Comparison of ENCODE assay signal across 16 cellular contexts in genomic region chr2:5539281-5540211, GRCh38.
DNase-seq lines count a peak whose midpoint lies in the region; ATAC-seq, FAIRE-seq and TF ChIP-seq lines count a peak whose summit lies in the region.
"Had no signal": no experiment of that assay in that cellular context is flagged by ENCODE, and none has a peak within 500 bp of the region (broad histone marks: within the 10 kb centered on the region; RNA-seq: fewer than 3 reads in every experiment).

No MANE protein-coding gene starts in this region.

- no peaks in the 10 kb centered on the region for H3K27me3 Mint-ChIP-seq in endodermal cell (ENCODE audit: insufficient read depth)
- peaks cover 50% of the 10 kb centered on the region for H3K27me3 Mint-ChIP-seq in nephron (ENCODE audit: low read depth)
- H3K27me3 Mint-ChIP-seq: activated naive CD4-positive, alpha-beta T cell treated with anti-CD3 and anti-CD28 coated beads, Interleukin-2, amount 50 U/mL, for 24 hours had no signal

- no peak for FAIRE-seq in pancreas (lab: Jason Lieb, UNC)
- FAIRE-seq: bronchial epithelial cell had no signal

- peaks cover 2% of the 10 kb centered on the region for H3K36me3 Mint-ChIP-seq in endodermal cell (ENCODE audit: low read depth)
- peaks cover 17% of the 10 kb centered on the region for H3K36me3 Mint-ChIP-seq in nephron (ENCODE audit: low read depth)
- H3K36me3 Mint-ChIP-seq: activated naive CD4-positive, alpha-beta T cell treated with anti-CD3 and anti-CD28 coated beads, Interleukin-2, amount 50 U/mL, for 24 hours; immature natural killer cell had no signal

- 30 to 63% methylated on average over 7 to 18 of the region's 18 CpGs for WGBS in endodermal cell (ENCODE audit: insufficient coverage in 1 of 2, insufficient read length in 1 of 2), 2 experiments
- 31 to 33% methylated on average over 18 of the region's 18 CpGs for WGBS in pancreas, 2 donors

- DNase-seq in cardiac muscle cell (ENCODE audit: low read depth in 1 of 2, low spot score in 1 of 2) (peak in 1 of 2 donors; percentile 42), cardiac septum (ENCODE audit: low spot score) (no peak), endodermal cell (peak; percentile 64), HAP-1 (ENCODE audit: low spot score in 2 of 2) (no peak), ecto neural progenitor cell (ENCODE audit: low spot score) (no peak), pancreas (no peak)
- DNase-seq: ACHN, foreskin keratinocyte, GF-D8, immature natural killer cell, NCI-H2029 treated with DMSO at 0.1 percent for 48 hours had no signal

- in situ Hi-C loops in HAP-1 (cut with MboI; ENCODE audit: low sequenced_read_pairs): no loop called here

- H3K4me3 Mint-ChIP-seq in endodermal cell: peak overlapping the region; percentile 39
- H3K4me3 Mint-ChIP-seq in nephron: peak overlapping the region; percentile 51 to 75 (median 58)
- H3K4me3 Mint-ChIP-seq: activated naive CD4-positive, alpha-beta T cell treated with anti-CD3 and anti-CD28 coated beads, Interleukin-2, amount 50 U/mL, for 24 hours; immature natural killer cell had no signal

- no peak overlapping the region for H3K4me3 ChIP-seq in cardiac muscle cell
- H3K4me3 ChIP-seq in endodermal cell (ENCODE audit: low read length): no peak overlapping the region
- H3K4me3 ChIP-seq in HAP-1: no peak overlapping the region
- H3K4me3 ChIP-seq in pancreas: no peak overlapping the region

- TF ChIP-seq CTCF in cardiac muscle cell (IDR thresholded peaks at IDR 0.05; ENCODE audit: low read depth, low read length): no peak
- TF ChIP-seq CTCF in endodermal cell (conservative IDR thresholded peaks at IDR 0.05): no peak
- no peak for TF ChIP-seq CTCF in nephron (IDR thresholded peaks at IDR 0.05; ENCODE audit: unreplicated experiment in 3 of 3)
- TF ChIP-seq CTCF in pancreas (IDR thresholded peaks at IDR 0.05): no peak

- H3K9me3 ChIP-seq in cardiac muscle cell (ENCODE audit: low read depth) (no peaks in the 10 kb centered on the region), endodermal cell (ENCODE audit: control insufficient read depth, low read length) (peaks cover 16% of the 10 kb centered on the region), HAP-1 (0 out of 2 replicates have a peak, but pooled peaks cover 2% of the 10 kb centered on the region), pancreas (no peaks in the 10 kb centered on the region)

- H3K36me3 ChIP-seq in cardiac muscle cell (no peaks in the 10 kb centered on the region), endodermal cell (ENCODE audit: control insufficient read depth, insufficient read depth, low read length) (no peaks in the 10 kb centered on the region), HAP-1 (replicated peaks) (no peaks in the 10 kb centered on the region), pancreas (no peaks in the 10 kb centered on the region)

- H3K4me1 Mint-ChIP-seq in endodermal cell (peaks cover 6% of the 10 kb centered on the region), nephron (peaks cover 30% of the 10 kb centered on the region)
- H3K4me1 Mint-ChIP-seq: activated naive CD4-positive, alpha-beta T cell treated with anti-CD3 and anti-CD28 coated beads, Interleukin-2, amount 50 U/mL, for 24 hours; immature natural killer cell had no signal

- H3K4me1 ChIP-seq in cardiac muscle cell (ENCODE audit: low read depth) (peaks cover 7% of the 10 kb centered on the region), endodermal cell (ENCODE audit: control insufficient read depth, insufficient read depth, low read length) (no peaks in the 10 kb centered on the region), HAP-1 (no peaks in the 10 kb centered on the region), pancreas (no peaks in the 10 kb centered on the region)
- H3K4me1 ChIP-seq: foreskin keratinocyte had no signal

- no peak overlapping the region for H3K9ac ChIP-seq in endodermal cell (ENCODE audit: extremely low read depth, low read length, poor library complexity, severe bottlenecking)

- H3K9me3 Mint-ChIP-seq in endodermal cell: peaks cover 22% of the 10 kb centered on the region
- H3K9me3 Mint-ChIP-seq in nephron: peaks cover 17% of the 10 kb centered on the region

- H3K27ac ChIP-seq in cardiac muscle cell: peak overlapping the region; percentile 32
- H3K27ac ChIP-seq in endodermal cell (ENCODE audit: low read depth, low read length): peak overlapping the region; percentile 82
- H3K27ac ChIP-seq in pancreas: no peak overlapping the region
- H3K27ac ChIP-seq: foreskin keratinocyte had no signal

- H3K27me3 ChIP-seq in cardiac muscle cell (no peaks in the 10 kb centered on the region), endodermal cell (ENCODE audit: control insufficient read depth, insufficient read depth, low read length, poor library complexity, severe bottlenecking) (no peaks in the 10 kb centered on the region), HAP-1 (ENCODE audit: low read depth) (no peaks in the 10 kb centered on the region), pancreas (no peaks in the 10 kb centered on the region)
- H3K27me3 ChIP-seq: foreskin keratinocyte had no signal

- intact Hi-C loops in cardiac septum (cut with DNase I): no loop called here
- intact Hi-C loops in pancreas (cut with DNase I): no loop called here

- H3K27ac Mint-ChIP-seq in endodermal cell: peak overlapping the region; percentile 87
- peak overlapping the region; percentile 83 to 98 (median 96) for H3K27ac Mint-ChIP-seq in nephron
- H3K27ac Mint-ChIP-seq: activated naive CD4-positive, alpha-beta T cell treated with anti-CD3 and anti-CD28 coated beads, Interleukin-2, amount 50 U/mL, for 24 hours; immature natural killer cell had no signal

- ATAC-seq in pancreas (no peak), HG02852 (IDR thresholded peaks at IDR 0.05; ENCODE audit: unreplicated experiment) (no peak)
- ATAC-seq: foreskin keratinocyte, Right ventricle myocardium inferior had no signal

Comparison
In these comparisons a context has a peak if more than half of its experiments do, and no peak if none do; other contexts are left out.
1. H3K27ac ChIP-seq: peak in cardiac muscle cell (single experiment) and endodermal cell (single experiment); none in pancreas (0 of 4).